Comparison of ENCODE assay signal across 1 cellular context in genomic region chr12:12999276-12999958, GRCh38.
TF ChIP-seq lines count a peak whose summit lies in the region.

No MANE protein-coding gene starts in this region.

TF ChIP-seq in WTC11, 78 proteins besides CTCF, POLR2A, EP300 and RAD21 (continued from another document):
- TF ChIP-seq, protein P1, sequence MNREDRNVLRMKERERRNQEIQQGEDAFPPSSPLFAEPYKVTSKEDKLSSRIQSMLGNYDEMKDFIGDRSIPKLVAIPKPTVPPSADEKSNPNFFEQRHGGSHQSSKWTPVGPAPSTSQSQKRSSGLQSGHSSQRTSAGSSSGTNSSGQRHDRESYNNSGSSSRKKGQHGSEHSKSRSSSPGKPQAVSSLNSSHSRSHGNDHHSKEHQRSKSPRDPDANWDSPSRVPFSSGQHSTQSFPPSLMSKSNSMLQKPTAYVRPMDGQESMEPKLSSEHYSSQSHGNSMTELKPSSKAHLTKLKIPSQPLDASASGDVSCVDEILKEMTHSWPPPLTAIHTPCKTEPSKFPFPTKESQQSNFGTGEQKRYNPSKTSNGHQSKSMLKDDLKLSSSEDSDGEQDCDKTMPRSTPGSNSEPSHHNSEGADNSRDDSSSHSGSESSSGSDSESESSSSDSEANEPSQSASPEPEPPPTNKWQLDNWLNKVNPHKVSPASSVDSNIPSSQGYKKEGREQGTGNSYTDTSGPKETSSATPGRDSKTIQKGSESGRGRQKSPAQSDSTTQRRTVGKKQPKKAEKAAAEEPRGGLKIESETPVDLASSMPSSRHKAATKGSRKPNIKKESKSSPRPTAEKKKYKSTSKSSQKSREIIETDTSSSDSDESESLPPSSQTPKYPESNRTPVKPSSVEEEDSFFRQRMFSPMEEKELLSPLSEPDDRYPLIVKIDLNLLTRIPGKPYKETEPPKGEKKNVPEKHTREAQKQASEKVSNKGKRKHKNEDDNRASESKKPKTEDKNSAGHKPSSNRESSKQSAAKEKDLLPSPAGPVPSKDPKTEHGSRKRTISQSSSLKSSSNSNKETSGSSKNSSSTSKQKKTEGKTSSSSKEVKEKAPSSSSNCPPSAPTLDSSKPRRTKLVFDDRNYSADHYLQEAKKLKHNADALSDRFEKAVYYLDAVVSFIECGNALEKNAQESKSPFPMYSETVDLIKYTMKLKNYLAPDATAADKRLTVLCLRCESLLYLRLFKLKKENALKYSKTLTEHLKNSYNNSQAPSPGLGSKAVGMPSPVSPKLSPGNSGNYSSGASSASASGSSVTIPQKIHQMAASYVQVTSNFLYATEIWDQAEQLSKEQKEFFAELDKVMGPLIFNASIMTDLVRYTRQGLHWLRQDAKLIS (CRISPR knock-in tag; IDR thresholded peaks at IDR 0.05; ENCODE audit: borderline replicate concordance), result no peak
- TF ChIP-seq MYBL2 (CRISPR knock-in tag; IDR thresholded peaks at IDR 0.05) (no peak), SP1 (CRISPR knock-in tag; conservative IDR thresholded peaks at IDR 0.05) (no peak)
